Comparison of ENCODE assay signal across 27 cellular contexts in genomic region chr4:48352793-48353192, GRCh38.
"Had no signal": no experiment of that assay in that cellular context is flagged by ENCODE, and none has a peak within 500 bp of the region (broad histone marks: within the 10 kb centered on the region; RNA-seq: fewer than 3 reads in every experiment).

No MANE protein-coding gene starts in this region.

- H3K4me3 ChIP-seq: esophagus squamous epithelium, gastroesophageal sphincter, heart right ventricle had no signal

- DNase-seq: activated CD4-positive, alpha-beta memory T cell treated with anti-CD3 and anti-CD28 coated beads for 36 hours; activated CD4-positive, alpha-beta T cell treated with anti-CD3 and anti-CD28 coated beads for 36 hours; activated CD4-positive, alpha-beta T cell treated with anti-CD3 and anti-CD28 coated beads, Interleukin-2, amount 10 ng/mL, durations not matched to agents 24 days and 14 days; activated CD4-positive, CD25-positive, alpha-beta regulatory T cell; activated CD4-positive, CD25-positive, alpha-beta regulatory T cell treated with anti-CD3 and anti-CD28 coated beads, Interleukin-2, amount 50 U/mL, for 72 hours; activated CD8-positive, alpha-beta memory T cell treated with anti-CD3 and anti-CD28 coated beads, Interleukin-2, amount 10 ng/mL, durations not matched to agents 7 days and 5 days; activated CD8-positive, alpha-beta memory T cell treated with anti-CD3 and anti-CD28 coated beads, Interleukin-2, amount 50 U/mL, for 4 hours; activated CD8-positive, alpha-beta T cell treated with anti-CD3 and anti-CD28 coated beads, Interleukin-2, amount 10 ng/mL, durations not matched to agents 7 days and 5 days; activated effector memory CD4-positive, alpha-beta T cell treated with anti-CD3 and anti-CD28 coated beads, Interleukin-2, amount 50 U/mL, for 16 hours; activated naive CD4-positive, alpha-beta T cell treated with anti-CD3 and anti-CD28 coated beads, Interleukin-2, amount 10 ng/mL, durations not matched to agents 7 days and 5 days; activated T-cell treated with anti-CD3 and anti-CD28 coated beads, Interleukin-2, amount 50 U/mL, for 4 hours; amniotic stem cell; anterior cingulate cortex; brain microvascular endothelial cell; cortex of kidney; dermis blood vessel endothelial cell; effector CD4-positive, alpha-beta T cell; effector memory CD8-positive, alpha-beta T cell; esophagus squamous epithelium; foreskin melanocyte; heart right ventricle; T-helper 2 cell had no signal

- H3K36me3 ChIP-seq: brain microvascular endothelial cell, esophagus squamous epithelium, gastroesophageal sphincter, heart right ventricle had no signal

- ATAC-seq: activated CD4-positive, alpha-beta T cell treated with anti-CD3 and anti-CD28 coated beads for 36 hours; activated CD8-positive, alpha-beta memory T cell treated with anti-CD3 and anti-CD28 coated beads, Interleukin-2, amount 10 ng/mL, durations not matched to agents 7 days and 5 days; activated CD8-positive, alpha-beta T cell treated with anti-CD3 and anti-CD28 coated beads, Interleukin-2, amount 10 ng/mL, durations not matched to agents 7 days and 5 days; activated T-cell treated with anti-CD3 and anti-CD28 coated beads, Interleukin-2, amount 50 U/mL, for 4 hours; effector memory CD8-positive, alpha-beta T cell; gastroesophageal sphincter; heart right ventricle had no signal

- H3K27ac ChIP-seq: brain microvascular endothelial cell, epithelial cell of prostate, esophagus squamous epithelium, gastroesophageal sphincter, heart right ventricle had no signal

- H3K9me3 Mint-ChIP-seq: activated T-cell treated with anti-CD3 and anti-CD28 coated beads, Interleukin-2, amount 50 U/mL, for 4 hours; activated T-helper 2 cell treated with anti-CD3 and anti-CD28 coated beads, Interferon-gamma antibody, Interleukin-2, Interleukin-4, amounts not matched to agents 10 μg/mL and 5 μg/mL and 100 μg/mL, durations not matched to agents 14 hours and 24 hours and 36 hours; central memory CD8-positive, alpha-beta T cell; effector memory CD8-positive, alpha-beta T cell had no signal

- H3K4me3 Mint-ChIP-seq: activated CD4-positive, alpha-beta memory T cell treated with anti-CD3 and anti-CD28 coated beads for 36 hours; activated CD4-positive, alpha-beta T cell treated with anti-CD3 and anti-CD28 coated beads for 36 hours; activated CD4-positive, alpha-beta T cell treated with anti-CD3 and anti-CD28 coated beads, Interleukin-2, amount 10 ng/mL, durations not matched to agents 24 days and 14 days; activated CD8-positive, alpha-beta memory T cell treated with anti-CD3 and anti-CD28 coated beads, Interleukin-2, amount 10 ng/mL, durations not matched to agents 7 days and 5 days; activated CD8-positive, alpha-beta T cell treated with anti-CD3 and anti-CD28 coated beads, Interleukin-2, amount 10 ng/mL, durations not matched to agents 7 days and 5 days; activated naive CD4-positive, alpha-beta T cell treated with anti-CD3 and anti-CD28 coated beads, Interleukin-2, amount 10 ng/mL, durations not matched to agents 7 days and 5 days; activated naive CD8-positive, alpha-beta T cell; activated T-cell treated with anti-CD3 and anti-CD28 coated beads, Interleukin-2, amount 50 U/mL, for 4 hours; central memory CD8-positive, alpha-beta T cell; effector memory CD8-positive, alpha-beta T cell had no signal

- H3K27me3 ChIP-seq: brain microvascular endothelial cell, esophagus squamous epithelium, gastroesophageal sphincter, heart right ventricle had no signal

- H3K9me3 ChIP-seq: esophagus squamous epithelium, gastroesophageal sphincter, heart right ventricle had no signal

- H3K27ac Mint-ChIP-seq: activated CD4-positive, alpha-beta memory T cell treated with anti-CD3 and anti-CD28 coated beads for 36 hours; activated CD4-positive, alpha-beta T cell treated with anti-CD3 and anti-CD28 coated beads for 36 hours; activated CD4-positive, alpha-beta T cell treated with anti-CD3 and anti-CD28 coated beads, Interleukin-2, amount 10 ng/mL, durations not matched to agents 24 days and 14 days; activated CD8-positive, alpha-beta memory T cell treated with anti-CD3 and anti-CD28 coated beads, Interleukin-2, amount 10 ng/mL, durations not matched to agents 7 days and 5 days; activated CD8-positive, alpha-beta T cell treated with anti-CD3 and anti-CD28 coated beads, Interleukin-2, amount 10 ng/mL, durations not matched to agents 7 days and 5 days; activated naive CD4-positive, alpha-beta T cell treated with anti-CD3 and anti-CD28 coated beads, Interleukin-2, amount 10 ng/mL, durations not matched to agents 7 days and 5 days; activated naive CD8-positive, alpha-beta T cell; activated T-helper 2 cell treated with anti-CD3 and anti-CD28 coated beads, Interferon-gamma antibody, Interleukin-2, Interleukin-4, amounts not matched to agents 10 μg/mL and 5 μg/mL and 100 μg/mL, durations not matched to agents 14 hours and 24 hours and 36 hours had no signal

- H3K27me3 Mint-ChIP-seq: activated CD4-positive, alpha-beta memory T cell treated with anti-CD3 and anti-CD28 coated beads for 36 hours; activated CD4-positive, alpha-beta T cell treated with anti-CD3 and anti-CD28 coated beads for 36 hours; activated CD4-positive, alpha-beta T cell treated with anti-CD3 and anti-CD28 coated beads, Interleukin-2, amount 10 ng/mL, durations not matched to agents 24 days and 14 days; activated CD8-positive, alpha-beta memory T cell treated with anti-CD3 and anti-CD28 coated beads, Interleukin-2, amount 10 ng/mL, durations not matched to agents 7 days and 5 days; activated naive CD4-positive, alpha-beta T cell treated with anti-CD3 and anti-CD28 coated beads, Interleukin-2, amount 10 ng/mL, durations not matched to agents 7 days and 5 days; activated naive CD8-positive, alpha-beta T cell; central memory CD8-positive, alpha-beta T cell; effector memory CD8-positive, alpha-beta T cell had no signal
